1 cellular context compared by ENCODE assay signal in genomic region chr5:6676702-6677101, GRCh38.
TF ChIP-seq lines count a peak whose summit lies in the region.

No MANE protein-coding gene starts in this region.

TF ChIP-seq in HEK293, 187 proteins besides CTCF, POLR2A, EP300 and RAD21 (continued from another document):
- no peak for TF ChIP-seq PRDM2 (tag by site-specific recombination; IDR thresholded peaks at IDR 0.05; ENCODE audit: borderline replicate concordance)
- TF ChIP-seq ZNF157 (tag by site-specific recombination; IDR thresholded peaks at IDR 0.05), result peak; percentile 74
- 0 out of 2 replicates have a peak, but pooled peaks have one; percentile 3 for TF ChIP-seq ZBTB11 (tag by site-specific recombination; conservative IDR thresholded peaks at IDR 0.05; ENCODE audit: low read depth)
